12 cellular contexts compared by ENCODE assay signal in the genomic region with DNA sequence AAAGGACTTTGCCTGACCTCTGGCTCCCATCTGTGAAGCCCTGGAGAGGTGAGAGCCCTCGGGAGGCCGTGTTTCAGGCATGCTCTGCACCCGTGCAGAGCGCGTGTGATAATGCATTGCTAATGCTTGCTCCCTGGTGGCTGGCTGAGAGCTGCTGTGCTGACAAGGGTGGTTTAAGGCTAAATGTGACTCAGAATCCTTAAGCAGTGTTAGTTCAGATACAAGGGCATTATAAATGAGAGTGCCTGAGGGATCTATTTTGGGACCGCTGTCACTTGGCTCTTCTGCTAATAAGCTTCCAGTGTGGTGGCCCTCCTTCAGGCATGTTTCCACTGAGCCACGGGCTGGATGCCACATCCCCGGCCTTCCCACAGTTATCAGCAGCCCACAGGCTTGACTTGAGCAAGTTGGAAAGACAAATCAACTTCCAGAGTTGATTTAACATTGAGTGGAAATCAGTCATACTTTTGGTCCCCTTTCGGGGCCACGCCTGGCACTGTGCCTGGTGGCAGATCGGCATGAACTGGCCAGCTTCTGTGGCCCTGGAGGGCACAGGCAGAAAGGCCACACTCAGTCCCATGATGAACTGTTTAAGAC. TPM values are rescaled to one million over a fixed set of nuclear protein-coding genes. Genes with fewer than 3 reads are reported as not detected.
DNase-seq lines count a peak whose midpoint lies in the region; ATAC-seq and TF ChIP-seq lines count a peak whose summit lies in the region.
"Had no signal": no experiment of that assay in that cellular context is flagged by ENCODE, and none has a peak within 500 bp of the region (broad histone marks: within the 10 kb centered on the region; RNA-seq: fewer than 3 reads in every experiment).

No MANE protein-coding gene starts in this region.

- H3K36me3 Mint-ChIP-seq in T-helper 2 cell treated with Interferon-gamma antibody and Interleukin-4, amounts not matched to agents 5 μg/mL and 100 μg/mL, for 36 hours (ENCODE audit: low read depth) = peaks cover 67% of the 10 kb centered on the region
- peaks cover 63% of the 10 kb centered on the region for H3K36me3 Mint-ChIP-seq in stimulated activated effector memory CD8-positive, alpha-beta T cell treated with anti-CD3 and anti-CD28 coated beads, Interleukin-12 subunit alpha, Interleukin-12 subunit beta, amount 100 ng/mL, for 72 hours

- H3K27ac Mint-ChIP-seq in T-helper 2 cell treated with Interferon-gamma antibody and Interleukin-4, amounts not matched to agents 5 μg/mL and 100 μg/mL, for 36 hours = peak overlapping the region; percentile 31
- peak overlapping the region; percentile 48 for H3K27ac Mint-ChIP-seq in stimulated activated effector memory CD8-positive, alpha-beta T cell treated with anti-CD3 and anti-CD28 coated beads, Interleukin-12 subunit alpha, Interleukin-12 subunit beta, amount 100 ng/mL, for 72 hours
- H3K27ac Mint-ChIP-seq: activated CD4-positive, alpha-beta memory T cell treated with anti-CD3 and anti-CD28 coated beads, Interleukin-2, amount 10 ng/mL, durations not matched to agents 7 days and 5 days; activated naive CD8-positive, alpha-beta T cell treated with anti-CD3 and anti-CD28 coated beads, Interleukin-2, amount 10 ng/mL, durations not matched to agents 7 days and 5 days had no signal

- no peak overlapping the region for H3K4me3 Mint-ChIP-seq in T-helper 2 cell treated with Interferon-gamma antibody and Interleukin-4, amounts not matched to agents 5 μg/mL and 100 μg/mL, for 36 hours
- H3K4me3 Mint-ChIP-seq in stimulated activated effector memory CD8-positive, alpha-beta T cell treated with anti-CD3 and anti-CD28 coated beads, Interleukin-12 subunit alpha, Interleukin-12 subunit beta, amount 100 ng/mL, for 72 hours = no peak overlapping the region
- H3K4me3 Mint-ChIP-seq: activated CD4-positive, alpha-beta memory T cell treated with anti-CD3 and anti-CD28 coated beads, Interleukin-2, amount 10 ng/mL, durations not matched to agents 7 days and 5 days had no signal

- intact Hi-C loops in body of pancreas (cut with DNase I) = no loop called here

- H3K9me3 ChIP-seq in body of pancreas = no peaks in the 10 kb centered on the region

- TF ChIP-seq CTCF in body of pancreas (IDR thresholded peaks at IDR 0.05) = no peak

- ATAC-seq in body of pancreas = peak; percentile 38
- peak; percentile 61 for ATAC-seq in stimulated activated effector memory CD8-positive, alpha-beta T cell treated with anti-CD3 and anti-CD28 coated beads, Interleukin-12 subunit alpha, Interleukin-12 subunit beta, amount 100 ng/mL, for 72 hours

- H3K36me3 ChIP-seq in body of pancreas (replicated peaks in 1 of 2; ENCODE audit: insufficient read depth in 1 of 2, low read depth in 2 of 2) = no peaks in the 10 kb centered on the region

- peaks cover 5% of the 10 kb centered on the region for H3K9me3 Mint-ChIP-seq in T-helper 2 cell treated with Interferon-gamma antibody and Interleukin-4, amounts not matched to agents 5 μg/mL and 100 μg/mL, for 36 hours
- no peaks in the 10 kb centered on the region for H3K9me3 Mint-ChIP-seq in stimulated activated effector memory CD8-positive, alpha-beta T cell treated with anti-CD3 and anti-CD28 coated beads, Interleukin-12 subunit alpha, Interleukin-12 subunit beta, amount 100 ng/mL, for 72 hours

- no peak for TF ChIP-seq POLR2A in body of pancreas (IDR thresholded peaks at IDR 0.05)

- H3K27me3 Mint-ChIP-seq in T-helper 2 cell treated with Interferon-gamma antibody and Interleukin-4, amounts not matched to agents 5 μg/mL and 100 μg/mL, for 36 hours (ENCODE audit: low read depth) = no peaks in the 10 kb centered on the region
- H3K27me3 Mint-ChIP-seq: activated CD4-positive, alpha-beta memory T cell treated with anti-CD3 and anti-CD28 coated beads, Interleukin-2, amount 10 ng/mL, durations not matched to agents 7 days and 5 days; activated naive CD8-positive, alpha-beta T cell treated with anti-CD3 and anti-CD28 coated beads, Interleukin-2, amount 10 ng/mL, durations not matched to agents 7 days and 5 days had no signal

- H3K4me1 Mint-ChIP-seq in T-helper 2 cell treated with Interferon-gamma antibody and Interleukin-4, amounts not matched to agents 5 μg/mL and 100 μg/mL, for 36 hours (ENCODE audit: low read depth) = peaks cover 14% of the 10 kb centered on the region
- peaks cover 27% of the 10 kb centered on the region for H3K4me1 Mint-ChIP-seq in stimulated activated effector memory CD8-positive, alpha-beta T cell treated with anti-CD3 and anti-CD28 coated beads, Interleukin-12 subunit alpha, Interleukin-12 subunit beta, amount 100 ng/mL, for 72 hours

- peak overlapping the region in 1 of 4 donors; percentile 4 for H3K27ac ChIP-seq in body of pancreas

- H3K4me1 ChIP-seq in body of pancreas = peaks cover 3% of the 10 kb centered on the region

- no peak overlapping the region for H3K4me3 ChIP-seq in body of pancreas

- DNase-seq in T-helper 2 cell treated with Interferon-gamma antibody and Interleukin-4, amounts not matched to agents 5 μg/mL and 100 μg/mL, for 36 hours (ENCODE audit: low spot score) = no peak
- DNase-seq in T-helper 2 cell (no peak), body of pancreas (peak in 2 of 4 donors; percentile 33 to 48), hepatic stellate cell (ENCODE audit: low spot score) (peak; percentile 32), NCI-H2171 treated with DMSO at 0.1 percent for 48 hours (lab: John Stamatoyannopoulos, UW) (no peak), glomerular visceral epithelial cell (ENCODE audit: extremely low spot score) (no peak)
- no peak for DNase-seq in stimulated activated effector memory CD8-positive, alpha-beta T cell treated with anti-CD3 and anti-CD28 coated beads, Interleukin-12 subunit alpha, Interleukin-12 subunit beta, amount 100 ng/mL, for 72 hours (ENCODE audit: low spot score in 2 of 2)
- DNase-seq in activated naive CD4-positive, alpha-beta T cell (lab: John Stamatoyannopoulos, UW) = no peak
- DNase-seq: activated CD4-positive, alpha-beta memory T cell treated with anti-CD3 and anti-CD28 coated beads, Interleukin-2, amount 10 ng/mL, durations not matched to agents 7 days and 5 days; activated naive CD8-positive, alpha-beta T cell treated with anti-CD3 and anti-CD28 coated beads, Interleukin-2, amount 10 ng/mL, durations not matched to agents 7 days and 5 days; KG1 had no signal

- 57 to 68% methylated on average over 10 to 11 of the region's 11 CpGs for WGBS in body of pancreas, 2 donors

- no peaks in the 10 kb centered on the region for H3K27me3 ChIP-seq in body of pancreas

RNA-seq across cellular contexts. Expression of gene ALOX5AP, which starts 17.0 kb away (rescaled TPM):
- 10 to 100 TPM; 12.5 to 17.4 TPM for total RNA-seq in body of pancreas
- total RNA-seq: pulmonary artery endothelial cell had no signal
